In the genomic region with DNA sequence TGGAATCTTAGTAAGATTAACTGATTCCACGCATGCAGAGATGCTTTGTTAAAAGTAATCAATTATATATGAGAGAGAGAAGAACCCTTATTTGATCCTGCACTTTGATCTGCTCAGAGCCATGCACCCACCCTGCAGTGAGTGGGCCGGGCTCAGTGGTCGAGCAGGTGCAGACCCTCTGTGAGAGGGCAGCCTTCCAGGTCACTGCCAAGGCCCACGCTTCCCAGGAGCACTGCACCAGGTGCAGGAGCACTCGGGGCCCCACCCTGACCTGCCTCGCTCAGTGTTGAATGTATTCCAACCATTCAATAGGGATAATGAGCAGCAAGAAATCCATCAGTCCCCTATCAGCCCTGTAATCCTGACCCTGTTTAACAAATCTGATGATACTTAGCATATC, we compare ENCODE assay signal across 34 cellular contexts.
"Had no signal": no experiment of that assay in that cellular context is flagged by ENCODE, and none has a peak within 500 bp of the region (broad histone marks: within the 10 kb centered on the region; RNA-seq: fewer than 3 reads in every experiment).

No MANE protein-coding gene starts in this region.

- H3K9me3 ChIP-seq: adrenal gland, ascending aorta, body of pancreas, breast epithelium had no signal

- H3K36me3 ChIP-seq: adrenal gland, ascending aorta, brain microvascular endothelial cell, breast epithelium, cardiac muscle cell had no signal

- H3K4me3 ChIP-seq: adrenal gland, ascending aorta, body of pancreas, breast epithelium, cardiac muscle cell had no signal

- DNase-seq: activated effector memory CD4-positive, alpha-beta T cell treated with anti-CD3 and anti-CD28 coated beads, Interleukin-2, amount 50 U/mL, for 16 hours; activated effector memory CD4-positive, alpha-beta T cell treated with Interleukin-2 at 50 U/mL for 16 hours; activated gamma-delta T cell; activated gamma-delta T cell treated with Interleukin-2 at 50 U/mL for 16 hours; activated naive CD4-positive, alpha-beta T cell; activated naive CD4-positive, alpha-beta T cell treated with anti-CD3 and anti-CD28 coated beads for 36 hours; activated naive CD4-positive, alpha-beta T cell treated with anti-CD3 and anti-CD28 coated beads, Interleukin-2, amount 10 ng/mL, durations not matched to agents 7 days and 5 days; activated naive CD4-positive, alpha-beta T cell treated with anti-CD3 and anti-CD28 coated beads, Interleukin-2, amount 50 U/mL, for 16 hours; activated naive CD4-positive, alpha-beta T cell treated with Interleukin-2 at 50 U/mL for 16 hours; activated naive CD8-positive, alpha-beta T cell treated with anti-CD3 and anti-CD28 coated beads for 36 hours; activated naive CD8-positive, alpha-beta T cell treated with anti-CD3 and anti-CD28 coated beads, Interleukin-2, amount 10 ng/mL, durations not matched to agents 7 days and 5 days; activated naive CD8-positive, alpha-beta T cell treated with anti-CD3 and anti-CD28 coated beads, Interleukin-2, amount 50 U/mL, for 24 hours; activated T-cell treated with anti-CD3 and anti-CD28 coated beads, Interleukin-2, amount 50 U/mL, for 1 hour; activated T-cell treated with anti-CD3 and anti-CD28 coated beads, Interleukin-2, amount 50 U/mL, for 24 hours; activated T-cell treated with anti-CD3 and anti-CD28 coated beads, Interleukin-2, amount 50 U/mL, for 4 hours; activated T-cell treated with anti-CD3 and anti-CD28 coated beads, Interleukin-2, amount 50 U/mL, for 48 hours; activated T-cell treated with anti-CD3 and anti-CD28 coated beads, Interleukin-2, amount 50 U/mL, for 72 hours; adrenal gland; amniotic stem cell; amygdala; anterior cingulate cortex; aorta; body of pancreas; brain microvascular endothelial cell; caudate nucleus; central memory CD4-positive, alpha-beta T cell; cerebellar nuclear complex had no signal

- H3K27ac ChIP-seq: adrenal gland, ascending aorta, body of pancreas, brain microvascular endothelial cell, breast epithelium, cardiac muscle cell had no signal

- H3K4me1 ChIP-seq: adrenal gland, ascending aorta, body of pancreas, breast epithelium had no signal

- ATAC-seq: activated naive CD4-positive, alpha-beta T cell treated with anti-CD3 and anti-CD28 coated beads, Interleukin-2, amount 50 U/mL, for 72 hours; activated naive CD8-positive, alpha-beta T cell treated with anti-CD3 and anti-CD28 coated beads, Interleukin-2, amount 50 U/mL, for 24 hours; activated T-cell treated with anti-CD3 and anti-CD28 coated beads, Interleukin-2, amount 50 U/mL, for 4 hours; activated T-cell treated with anti-CD3 and anti-CD28 coated beads, Interleukin-2, amount 50 U/mL, for 72 hours; activated T-helper 17 cell treated with anti-CD3 and anti-CD28 coated beads, Interleukin-2, amount 50 U/mL, for 72 hours; body of pancreas had no signal

- H3K27me3 ChIP-seq: adrenal gland, ascending aorta, body of pancreas, brain microvascular endothelial cell had no signal

- FAIRE-seq: astrocyte, bronchial epithelial cell had no signal
